In genomic region chr10:1360011-1360580, GRCh38 we compare ENCODE assay signal across 13 cellular contexts.
DNase-seq lines count a peak whose midpoint lies in the region; ATAC-seq and TF ChIP-seq lines count a peak whose summit lies in the region.
"Had no signal": no experiment of that assay in that cellular context is flagged by ENCODE, and none has a peak within 500 bp of the region (broad histone marks: within the 10 kb centered on the region; RNA-seq: fewer than 3 reads in every experiment).

No MANE protein-coding gene starts in this region.

- POLR2A ChIA-PET in OCI-LY7 (lab: Charles Lee): interaction anchor here (0.7 kb wide), 1 partner anchor 16 kb away, joined by 6 read pairs; no protein-coding TSS in a partner anchor

- no peak overlapping the region for H2AFZ ChIP-seq in OCI-LY7 (ENCODE audit: low read length)
- H2AFZ ChIP-seq in smooth muscle cell (ENCODE audit: low read depth): no peak overlapping the region

- CTCF ChIA-PET in OCI-LY7 (lab: Charles Lee; ENCODE audit: unreplicated experiment): no interaction called here

- peak overlapping the region; percentile 4; the same call in 1 of the 2 replicates for H3K9ac ChIP-seq in iPS-20b (ENCODE audit: low read depth, low read length)
- no peak overlapping the region for H3K9ac ChIP-seq in smooth muscle cell (ENCODE audit: low read depth)

- no peak overlapping the region for H3K27ac Mint-ChIP-seq in activated naive CD8-positive, alpha-beta T cell treated with anti-CD3 and anti-CD28 coated beads, Interleukin-2, amount 50 U/mL, for 24 hours
- H3K27ac Mint-ChIP-seq in activated naive CD8-positive, alpha-beta T cell treated with anti-CD3 and anti-CD28 coated beads for 36 hours: no peak overlapping the region
- no peak overlapping the region for H3K27ac Mint-ChIP-seq in natural killer cell treated with Interleukin-12 subunit alpha and Interleukin-12 subunit beta and Interleukin-15 and Interleukin-18, amount 100 ng/mL, for 72 hours

- no peaks in the 10 kb centered on the region for H3F3A ChIP-seq in smooth muscle cell (ENCODE audit: low read depth)

- H3K4me1 ChIP-seq in OCI-LY7 (ENCODE audit: insufficient read depth, low read length, poor library complexity, severe bottlenecking) (peaks cover 10% of the 10 kb centered on the region), iPS-20b (ENCODE audit: insufficient read depth, low read length) (peaks cover 30% of the 10 kb centered on the region), smooth muscle cell (ENCODE audit: low read depth) (peaks cover 8% of the 10 kb centered on the region)
- H3K4me1 ChIP-seq: HAP-1 had no signal

- peak overlapping the region; percentile 43; the same call in 1 of the 2 replicates for H3K4me2 ChIP-seq in OCI-LY7 (ENCODE audit: low read length)
- H3K4me2 ChIP-seq in smooth muscle cell: peak overlapping the region; percentile 34

- peaks cover 15% of the 10 kb centered on the region for H3K4me1 Mint-ChIP-seq in activated naive CD8-positive, alpha-beta T cell treated with anti-CD3 and anti-CD28 coated beads, Interleukin-2, amount 50 U/mL, for 24 hours
- H3K4me1 Mint-ChIP-seq in activated naive CD8-positive, alpha-beta T cell treated with anti-CD3 and anti-CD28 coated beads for 36 hours: peaks cover 3% of the 10 kb centered on the region
- H3K4me1 Mint-ChIP-seq in natural killer cell treated with Interleukin-12 subunit alpha and Interleukin-12 subunit beta and Interleukin-15 and Interleukin-18, amount 100 ng/mL, for 72 hours (ENCODE audit: low read depth in 2 of 2): no peaks in the 10 kb centered on the region

- H3K27me3 Mint-ChIP-seq in activated naive CD8-positive, alpha-beta T cell treated with anti-CD3 and anti-CD28 coated beads, Interleukin-2, amount 50 U/mL, for 24 hours: peaks cover 23% of the 10 kb centered on the region
- H3K27me3 Mint-ChIP-seq in activated naive CD8-positive, alpha-beta T cell treated with anti-CD3 and anti-CD28 coated beads for 36 hours: peaks cover 53% of the 10 kb centered on the region
- peaks cover 20 to 21% of the 10 kb centered on the region in 2 donors for H3K27me3 Mint-ChIP-seq in natural killer cell treated with Interleukin-12 subunit alpha and Interleukin-12 subunit beta and Interleukin-15 and Interleukin-18, amount 100 ng/mL, for 72 hours

- no peaks in the 10 kb centered on the region for H3K36me3 Mint-ChIP-seq in activated naive CD8-positive, alpha-beta T cell treated with anti-CD3 and anti-CD28 coated beads, Interleukin-2, amount 50 U/mL, for 24 hours (ENCODE audit: low read depth)
- H3K36me3 Mint-ChIP-seq in activated naive CD8-positive, alpha-beta T cell treated with anti-CD3 and anti-CD28 coated beads for 36 hours: no peaks in the 10 kb centered on the region
- no peaks in the 10 kb centered on the region for H3K36me3 Mint-ChIP-seq in natural killer cell treated with Interleukin-12 subunit alpha and Interleukin-12 subunit beta and Interleukin-15 and Interleukin-18, amount 100 ng/mL, for 72 hours

- peak; percentile 5 for DNase-seq in activated naive CD8-positive, alpha-beta T cell treated with anti-CD3 and anti-CD28 coated beads, Interleukin-2, amount 50 U/mL, for 24 hours
- DNase-seq in activated naive CD8-positive, alpha-beta T cell treated with anti-CD3 and anti-CD28 coated beads for 36 hours: no peak
- DNase-seq in OCI-LY7 (ENCODE audit: low spot score) (no peak), smooth muscle cell (lab: John Stamatoyannopoulos, UW; ENCODE audit: unreplicated experiment) (no peak), AML-193 (lab: John Stamatoyannopoulos, UW) (no peak)
- DNase-seq in natural killer cell treated with Interleukin-12 subunit alpha and Interleukin-12 subunit beta and Interleukin-15 and Interleukin-18, amount 100 ng/mL, for 72 hours (ENCODE audit: low spot score): no peak
- DNase-seq: activated gamma-delta T cell treated with Interleukin-2 at 50 U/mL for 16 hours, GF-D8, NCI-H446 treated with DMSO at 0.1 percent for 48 hours, occipital lobe had no signal

- no peaks in the 10 kb centered on the region for H3K79me2 ChIP-seq in OCI-LY7 (ENCODE audit: insufficient read depth, low read depth, low read length)
- no peaks in the 10 kb centered on the region for H3K79me2 ChIP-seq in smooth muscle cell (ENCODE audit: low read depth)

- no peaks in the 10 kb centered on the region for H3K9me3 Mint-ChIP-seq in activated naive CD8-positive, alpha-beta T cell treated with anti-CD3 and anti-CD28 coated beads, Interleukin-2, amount 50 U/mL, for 24 hours
- H3K9me3 Mint-ChIP-seq in activated naive CD8-positive, alpha-beta T cell treated with anti-CD3 and anti-CD28 coated beads for 36 hours: no peaks in the 10 kb centered on the region
- no peaks in the 10 kb centered on the region for H3K9me3 Mint-ChIP-seq in natural killer cell treated with Interleukin-12 subunit alpha and Interleukin-12 subunit beta and Interleukin-15 and Interleukin-18, amount 100 ng/mL, for 72 hours

- H3K9me2 ChIP-seq in OCI-LY7 (ENCODE audit: insufficient read depth, low read length): no peaks in the 10 kb centered on the region

- no peak for ATAC-seq in activated naive CD8-positive, alpha-beta T cell treated with anti-CD3 and anti-CD28 coated beads, Interleukin-2, amount 50 U/mL, for 24 hours
- no peak for ATAC-seq in natural killer cell treated with Interleukin-12 subunit alpha and Interleukin-12 subunit beta and Interleukin-15 and Interleukin-18, amount 100 ng/mL, for 72 hours
- ATAC-seq in HG02884 (IDR thresholded peaks at IDR 0.05; ENCODE audit: unreplicated experiment): no peak

- H3K4me3 Mint-ChIP-seq in activated naive CD8-positive, alpha-beta T cell treated with anti-CD3 and anti-CD28 coated beads, Interleukin-2, amount 50 U/mL, for 24 hours: no peak overlapping the region
- H3K4me3 Mint-ChIP-seq in activated naive CD8-positive, alpha-beta T cell treated with anti-CD3 and anti-CD28 coated beads for 36 hours: no peak overlapping the region
- no peak overlapping the region for H3K4me3 Mint-ChIP-seq in natural killer cell treated with Interleukin-12 subunit alpha and Interleukin-12 subunit beta and Interleukin-15 and Interleukin-18, amount 100 ng/mL, for 72 hours

- no peak overlapping the region for H3K4me3 ChIP-seq in OCI-LY7 (ENCODE audit: low read depth, low read length, poor library complexity, severe bottlenecking)
- H3K4me3 ChIP-seq in iPS-20b (ENCODE audit: low read length): no peak overlapping the region
- no peak overlapping the region for H3K4me3 ChIP-seq in smooth muscle cell
- H3K4me3 ChIP-seq: HAP-1 had no signal

- no TSS peak for BruUV-seq in OCI-LY7 (replicated peaks; lab: Mats Ljungman, UMichigan)

- H4K20me1 ChIP-seq in OCI-LY7 (ENCODE audit: insufficient read depth, low read length) (no peaks in the 10 kb centered on the region), smooth muscle cell (ENCODE audit: low read depth) (no peaks in the 10 kb centered on the region)

- WGBS in smooth muscle cell (ENCODE audit: low lambda C conversion rate): 68% methylated on average over 19 of the region's 19 CpGs

- no peaks in the 10 kb centered on the region for H3K27me3 ChIP-seq in iPS-20b (ENCODE audit: insufficient read depth, low read length)
- peaks cover 5% of the 10 kb centered on the region for H3K27me3 ChIP-seq in smooth muscle cell (ENCODE audit: low read depth)

- TF ChIP-seq CTCF in OCI-LY7 (conservative IDR thresholded peaks at IDR 0.05; ENCODE audit: low read length) (peak; percentile 56), smooth muscle cell (IDR thresholded peaks at IDR 0.05; ENCODE audit: borderline replicate concordance, insufficient read depth, poor library complexity, severe bottlenecking) (peak; percentile 42)

- H3K36me3 ChIP-seq in OCI-LY7 (ENCODE audit: insufficient read depth, low read length) (no peaks in the 10 kb centered on the region), iPS-20b (ENCODE audit: insufficient read depth, low read depth, low read length) (no peaks in the 10 kb centered on the region), smooth muscle cell (ENCODE audit: low read depth) (no peaks in the 10 kb centered on the region)
- H3K36me3 ChIP-seq: HAP-1 had no signal

- H3K27ac ChIP-seq in OCI-LY7 (ENCODE audit: low read depth, low read length, poor library complexity, severe bottlenecking) (no peak overlapping the region), iPS-20b (ENCODE audit: low read length) (peak overlapping the region; percentile 14), smooth muscle cell (ENCODE audit: low read depth) (no peak overlapping the region)

- H3K9me3 ChIP-seq in OCI-LY7 (ENCODE audit: low read length): no peaks in the 10 kb centered on the region
- H3K9me3 ChIP-seq in iPS-20b (ENCODE audit: insufficient read depth, low read depth, low read length): no peaks in the 10 kb centered on the region
- H3K9me3 ChIP-seq in smooth muscle cell (replicated peaks; ENCODE audit: low read depth): no peaks in the 10 kb centered on the region
- H3K9me3 ChIP-seq: HAP-1 had no signal

- intact Hi-C loops in OCI-LY7 (cut with micrococcal nuclease; ENCODE audit: unreplicated experiment): no loop called here
